Comparison of ENCODE assay signal across 20 cellular contexts in genomic region chr22:23583153-23583552, GRCh38. TPM values are rescaled to one million over a fixed set of nuclear protein-coding genes. Genes with fewer than 3 reads are reported as not detected.
A peak's percentile ranks its signal among the peaks of the same experiment; 100 is the strongest.
DNase-seq lines count a peak whose midpoint lies in the region; ATAC-seq and TF ChIP-seq lines count a peak whose summit lies in the region.
"Had no signal": no experiment of that assay in that cellular context is flagged by ENCODE, and none has a peak within 500 bp of the region (broad histone marks: within the 10 kb centered on the region; RNA-seq: fewer than 3 reads in every experiment).

No MANE protein-coding gene starts in this region.

- H3K79me2 ChIP-seq in OCI-LY3 (ENCODE audit: low read length) (no peaks in the 10 kb centered on the region), osteoblast (ENCODE audit: insufficient read depth, low read length) (no peaks in the 10 kb centered on the region)

- H3K4me3 Mint-ChIP-seq in HFFc6, result no peak overlapping the region
- H3K4me3 Mint-ChIP-seq: B cell; CD4-positive, alpha-beta memory T cell; GM23338 had no signal

- H3K4me2 ChIP-seq in BLaER1 (peak overlapping the region; percentile 100), OCI-LY3 (ENCODE audit: low read length) (peak overlapping the region; percentile 39), osteoblast (ENCODE audit: insufficient read depth, low read length) (no peak overlapping the region)
- H3K4me2 ChIP-seq: GM23338 had no signal

- H3K9me3 Mint-ChIP-seq in HFFc6, result no peaks in the 10 kb centered on the region
- H3K9me3 Mint-ChIP-seq: CD4-positive, alpha-beta memory T cell; GM23338; H9 had no signal

- peaks cover 31% of the 10 kb centered on the region for H3K27me3 Mint-ChIP-seq in HFFc6 (ENCODE audit: insufficient read depth)

- ATAC-seq in HG02884 (IDR thresholded peaks at IDR 0.05; ENCODE audit: unreplicated experiment) (no peak), HG02610 (IDR thresholded peaks at IDR 0.05; ENCODE audit: unreplicated experiment) (no peak)
- ATAC-seq: HCT116 had no signal

- no peak overlapping the region for H3K27ac Mint-ChIP-seq in HFFc6
- H3K27ac Mint-ChIP-seq: B cell; CD4-positive, alpha-beta memory T cell; GM23338; H9 had no signal

- H3K36me3 ChIP-seq in BLaER1 (peaks cover 14% of the 10 kb centered on the region), KOPT-K1 (ENCODE audit: insufficient read depth, low read length) (no peaks in the 10 kb centered on the region), OCI-LY3 (replicated peaks; ENCODE audit: low read depth, low read length) (no peaks in the 10 kb centered on the region), osteoblast (ENCODE audit: insufficient read depth, low read length) (no peaks in the 10 kb centered on the region)

- H3K4me1 ChIP-seq in BLaER1 (peaks cover 44% of the 10 kb centered on the region), OCI-LY3 (ENCODE audit: low read length) (peaks cover 15% of the 10 kb centered on the region), osteoblast (ENCODE audit: insufficient read depth, low read length) (no peaks in the 10 kb centered on the region)

- H3K27me3 ChIP-seq in BLaER1, result no peaks in the 10 kb centered on the region
- H3K27me3 ChIP-seq in OCI-LY3 (ENCODE audit: low read depth, low read length), result peaks cover 10% of the 10 kb centered on the region
- peaks cover under 1% of the 10 kb centered on the region for H3K27me3 ChIP-seq in osteoblast (ENCODE audit: insufficient read depth, low read length)

- H3K4me1 Mint-ChIP-seq in HFFc6 (ENCODE audit: low read depth), result no peaks in the 10 kb centered on the region
- H3K4me1 Mint-ChIP-seq: CD4-positive, alpha-beta memory T cell; GM23338; H9 had no signal

- H3K4me3 ChIP-seq in BLaER1 (peak overlapping the region; percentile 71), OCI-LY3 (ENCODE audit: low read length) (no peak overlapping the region), osteoblast (ENCODE audit: insufficient read depth, low read length) (no peak overlapping the region)
- H3K4me3 ChIP-seq: GM23338 had no signal

- H2AFZ ChIP-seq in OCI-LY3 (ENCODE audit: low read depth, low read length) (no peak overlapping the region), osteoblast (ENCODE audit: low read length) (no peak overlapping the region)
- H2AFZ ChIP-seq: GM23338 had no signal

- H3K27ac ChIP-seq in BLaER1 (peak overlapping the region; percentile 100), KOPT-K1 (ENCODE audit: low read depth, low read length, poor library complexity, severe bottlenecking) (peak overlapping the region; percentile 93), OCI-LY3 (ENCODE audit: low read length) (no peak overlapping the region), osteoblast (ENCODE audit: low read depth, low read length) (no peak overlapping the region)
- H3K27ac ChIP-seq: 22Rv1 had no signal

- no peaks in the 10 kb centered on the region for H3K36me3 Mint-ChIP-seq in HFFc6 (ENCODE audit: low read depth)
- H3K36me3 Mint-ChIP-seq: CD4-positive, alpha-beta memory T cell had no signal

- H3K9me3 ChIP-seq in BLaER1 (0 out of 2 replicates have a peak, but pooled peaks cover 3% of the 10 kb centered on the region), KOPT-K1 (ENCODE audit: insufficient read depth, low read length, poor library complexity, severe bottlenecking) (no peaks in the 10 kb centered on the region), OCI-LY3 (ENCODE audit: insufficient read depth, low read length) (no peaks in the 10 kb centered on the region), osteoblast (ENCODE audit: low read depth, low read length) (no peaks in the 10 kb centered on the region)

- H4K20me1 ChIP-seq in BLaER1 (no peaks in the 10 kb centered on the region), OCI-LY3 (ENCODE audit: insufficient read depth, low read length) (no peaks in the 10 kb centered on the region), osteoblast (ENCODE audit: insufficient read depth, low read length) (no peaks in the 10 kb centered on the region)

- H3K9ac ChIP-seq in BLaER1 (peak overlapping the region; percentile 100), OCI-LY3 (ENCODE audit: low read length) (no peak overlapping the region)

- no peak for TF ChIP-seq CTCF in OCI-LY3 (IDR thresholded peaks at IDR 0.05; ENCODE audit: low read depth, low read length)
- TF ChIP-seq CTCF in osteoblast (IDR thresholded peaks at IDR 0.05; ENCODE audit: extremely low read depth, low read depth, low read length), result no peak
- TF ChIP-seq CTCF in HFFc6 (IDR thresholded peaks at IDR 0.05), result no peak

- peak; percentile 37 for DNase-seq in osteoblast (ENCODE audit: insufficient read length, low spot score, missing footprints)
- no peak for DNase-seq in HFFc6
- no peak for DNase-seq in glomerular visceral epithelial cell (ENCODE audit: extremely low spot score)
- DNase-seq: C1 segment of cervical spinal cord; Calu3; CD4-positive, alpha-beta memory T cell; COR-L47; DMS53; DMS79 treated with DMSO at 0.1 percent for 48 hours; H9 had no signal

RNA-seq across cellular contexts. Expression of gene IGLL1, which starts 3.1 kb away (rescaled TPM):
- total RNA-seq in osteoblast, result not detected in 2 replicates
- not detected for total RNA-seq in HFFc6 (2021; fragmentation: NEBNext Ultra II Directional; extraction: Animal tissue kit (Norgen Biotek cat#: 25700))
- total RNA-seq: B cell; Calu3; CD4-positive, alpha-beta memory T cell; GM23338; H4; H9 had no signal

RNA-seq across cellular contexts. Expression of gene DRICH1, which starts 49.0 kb away (rescaled TPM):
- total RNA-seq in osteoblast, result 0.29 and 0.36 TPM in 2 replicates
- under 1 TPM in 3 of 6 experiments, not detected in 3; 0.14 to 0.25 (median 0.24) TPM for total RNA-seq in HFFc6 (2021; fragmentation: NEBNext Ultra II Directional; extraction: Animal tissue kit (Norgen Biotek cat#: 25700))
- total RNA-seq: GM23338, H4, H9 had no signal

Comparison
In these comparisons a context has a peak if more than half of its experiments do, and no peak if none do; other contexts are left out.
1. H3K27ac ChIP-seq: peak in BLaER1 (single experiment) and KOPT-K1 (single experiment); none in OCI-LY3 (single experiment) and osteoblast (single experiment).